26 cellular contexts compared by ENCODE assay signal in the genomic region with DNA sequence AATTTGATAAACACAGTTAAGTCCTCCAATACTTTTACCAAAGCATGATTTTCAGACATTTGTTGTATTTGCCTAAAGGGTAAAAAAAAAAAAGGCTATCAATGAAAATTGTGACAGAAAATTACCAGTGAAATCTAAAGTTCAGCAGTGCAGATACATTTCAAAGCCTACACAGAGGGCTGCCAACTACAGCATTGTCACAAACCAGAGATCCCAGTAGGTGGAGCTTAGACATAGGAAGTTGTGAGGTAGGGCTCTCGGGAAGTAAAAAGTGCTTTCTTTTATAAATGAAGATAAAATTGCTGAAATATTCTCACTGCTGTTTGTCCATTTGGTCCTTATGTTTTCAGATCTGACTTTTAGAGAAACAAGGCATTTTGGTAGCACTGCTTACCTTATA.
DNase-seq lines count a peak whose midpoint lies in the region; ATAC-seq and TF ChIP-seq lines count a peak whose summit lies in the region.
"Had no signal": no experiment of that assay in that cellular context is flagged by ENCODE, and none has a peak within 500 bp of the region (broad histone marks: within the 10 kb centered on the region; RNA-seq: fewer than 3 reads in every experiment).

No MANE protein-coding gene starts in this region.

- no peak for DNase-seq in CD4-positive, CD25-positive, alpha-beta regulatory T cell
- peak; percentile 24 for DNase-seq in GM23338 (ENCODE audit: low spot score)
- no peak for DNase-seq in central memory CD8-positive, alpha-beta T cell (ENCODE audit: low spot score in 2 of 2)
- no peak for DNase-seq in right cardiac atrium
- no peak for DNase-seq in NCI-H2227 (lab: John Stamatoyannopoulos, UW; ENCODE audit: unreplicated experiment)
- no peak for DNase-seq in activated CD8-positive, alpha-beta memory T cell treated with anti-CD3 and anti-CD28 coated beads, Interleukin-2, amount 10 ng/mL, durations not matched to agents 7 days and 5 days
- DNase-seq in T-helper 17 cell, result no peak
- DNase-seq: activated CD4-positive, CD25-positive, alpha-beta regulatory T cell treated with anti-CD3 and anti-CD28 coated beads, Interleukin-2, amount 50 U/mL, for 72 hours; activated CD8-positive, alpha-beta memory T cell treated with anti-CD3 and anti-CD28 coated beads for 24 hours; activated naive CD4-positive, alpha-beta T cell treated with anti-CD3 and anti-CD28 coated beads, Interleukin-2, amount 50 U/mL, for 16 hours; anterior cingulate cortex; erythroblast; foreskin fibroblast; midbrain; NCI-H1105; NCI-H2029 treated with DMSO at 0.1 percent for 48 hours; NCI-H345; NCI-H82; SHP77; sigmoid colon had no signal

- peaks cover 66% of the 10 kb centered on the region for H3K36me3 ChIP-seq in CD4-positive, CD25-positive, alpha-beta regulatory T cell (ENCODE audit: control insufficient read depth, insufficient read depth, low read length)
- no peaks in the 10 kb centered on the region; the same call in 1 of the 2 replicates for H3K36me3 ChIP-seq in GM23338 (ENCODE audit: insufficient read depth)

- H3K9me2 ChIP-seq in GM23338 (ENCODE audit: insufficient read depth), result no peaks in the 10 kb centered on the region

- CTCF ChIA-PET in activated CD8-positive, alpha-beta memory T cell treated with anti-CD3 and anti-CD28 coated beads, Interleukin-2, amount 10 ng/mL, durations not matched to agents 7 days and 5 days (lab: Charles Lee), result no interaction called here

- no peaks in the 10 kb centered on the region; the same call in 1 of the 2 replicates for H3K79me2 ChIP-seq in GM23338 (replicated peaks; ENCODE audit: insufficient read depth)

- intact Hi-C loops in right cardiac atrium (cut with DNase I), result no loop called here

- H2AFZ ChIP-seq in GM23338, result no peak overlapping the region
- H2AFZ ChIP-seq: hepatocyte had no signal

- H3K4me2 ChIP-seq in GM23338, result no peak overlapping the region
- H3K4me2 ChIP-seq: hepatocyte had no signal

- H3K27ac Mint-ChIP-seq in CD4-positive, CD25-positive, alpha-beta regulatory T cell, result peak overlapping the region; percentile 1 to 55 (median 52)
- H3K27ac Mint-ChIP-seq in GM23338, result no peak overlapping the region
- peak overlapping the region; percentile 24 for H3K27ac Mint-ChIP-seq in central memory CD8-positive, alpha-beta T cell (ENCODE audit: low read depth)
- H3K27ac Mint-ChIP-seq in activated CD8-positive, alpha-beta memory T cell treated with anti-CD3 and anti-CD28 coated beads, Interleukin-2, amount 10 ng/mL, durations not matched to agents 7 days and 5 days, result no peak overlapping the region
- H3K27ac Mint-ChIP-seq in T-helper 17 cell, result no peak overlapping the region
- H3K27ac Mint-ChIP-seq: stimulated activated naive CD8-positive, alpha-beta T cell treated with anti-CD3 and anti-CD28 coated beads, Interleukin-15, Interleukin-2, amounts not matched to agents 100 ng/mL and 50 ng/mL, for 24 hours had no signal

- H3K27me3 ChIP-seq in CD4-positive, CD25-positive, alpha-beta regulatory T cell (ENCODE audit: control insufficient read depth, insufficient read depth, low read length), result no peaks in the 10 kb centered on the region
- H3K27me3 ChIP-seq in GM23338 (ENCODE audit: insufficient read depth), result no peaks in the 10 kb centered on the region
- no peaks in the 10 kb centered on the region for H3K27me3 ChIP-seq in right cardiac atrium (ENCODE audit: control insufficient read depth, insufficient read depth)
- H3K27me3 ChIP-seq: hepatocyte, sigmoid colon, vagina had no signal

- H3F3A ChIP-seq in GM23338 (replicated peaks; ENCODE audit: low read depth), result no peaks in the 10 kb centered on the region; the same call in 1 of the 2 replicates

- peak in 1 of 2 experiments; percentile 28; a peak in 2 of 4 replicates for TF ChIP-seq CTCF in GM23338 (conservative IDR thresholded peaks at IDR 0.05; ENCODE audit: low read depth in 2 of 2)

- peaks cover 31% of the 10 kb centered on the region for H3K36me3 Mint-ChIP-seq in CD4-positive, CD25-positive, alpha-beta regulatory T cell
- peaks cover 27% of the 10 kb centered on the region for H3K36me3 Mint-ChIP-seq in GM23338 (ENCODE audit: low read depth)
- H3K36me3 Mint-ChIP-seq in central memory CD8-positive, alpha-beta T cell (ENCODE audit: insufficient read depth), result peaks cover 48% of the 10 kb centered on the region
- H3K36me3 Mint-ChIP-seq in activated CD8-positive, alpha-beta memory T cell treated with anti-CD3 and anti-CD28 coated beads, Interleukin-2, amount 10 ng/mL, durations not matched to agents 7 days and 5 days, result peaks cover 35% of the 10 kb centered on the region
- H3K36me3 Mint-ChIP-seq in T-helper 17 cell (ENCODE audit: low read depth), result peaks cover 6% of the 10 kb centered on the region

- H3K27ac ChIP-seq in CD4-positive, CD25-positive, alpha-beta regulatory T cell (ENCODE audit: insufficient read depth, low read length, poor library complexity, severe bottlenecking), result no peak overlapping the region
- H3K27ac ChIP-seq in GM23338 (ENCODE audit: low read depth) (no peak overlapping the region), right cardiac atrium (ENCODE audit: low read length) (no peak overlapping the region)
- H3K27ac ChIP-seq: C4-2B, hepatocyte, sigmoid colon, vagina had no signal

- H3K9me3 Mint-ChIP-seq in CD4-positive, CD25-positive, alpha-beta regulatory T cell, result no peaks in the 10 kb centered on the region
- no peaks in the 10 kb centered on the region for H3K9me3 Mint-ChIP-seq in GM23338
- no peaks in the 10 kb centered on the region for H3K9me3 Mint-ChIP-seq in central memory CD8-positive, alpha-beta T cell
- H3K9me3 Mint-ChIP-seq in activated CD8-positive, alpha-beta memory T cell treated with anti-CD3 and anti-CD28 coated beads, Interleukin-2, amount 10 ng/mL, durations not matched to agents 7 days and 5 days (ENCODE audit: low read depth), result no peaks in the 10 kb centered on the region
- H3K9me3 Mint-ChIP-seq: IgD-negative memory B cell; stimulated activated naive CD8-positive, alpha-beta T cell treated with anti-CD3 and anti-CD28 coated beads, Interleukin-15, Interleukin-2, amounts not matched to agents 100 ng/mL and 50 ng/mL, for 24 hours had no signal

- no peaks in the 10 kb centered on the region for H3K4me1 ChIP-seq in CD4-positive, CD25-positive, alpha-beta regulatory T cell (ENCODE audit: control insufficient read depth, insufficient read depth, low read length, poor library complexity, severe bottlenecking)
- H3K4me1 ChIP-seq in GM23338 (ENCODE audit: insufficient read depth), result peaks cover 19% of the 10 kb centered on the region; the same call in 1 of the 2 replicates
- no peaks in the 10 kb centered on the region for H3K4me1 ChIP-seq in right cardiac atrium (ENCODE audit: control insufficient read depth, insufficient read depth, low read length)
- H3K4me1 ChIP-seq: vagina had no signal

- H3K27me3 Mint-ChIP-seq in CD4-positive, CD25-positive, alpha-beta regulatory T cell, result no peaks in the 10 kb centered on the region
- H3K27me3 Mint-ChIP-seq in GM23338 (ENCODE audit: insufficient read depth, low read depth, poor library complexity), result no peaks in the 10 kb centered on the region
- H3K27me3 Mint-ChIP-seq in central memory CD8-positive, alpha-beta T cell, result no peaks in the 10 kb centered on the region
- H3K27me3 Mint-ChIP-seq in activated CD8-positive, alpha-beta memory T cell treated with anti-CD3 and anti-CD28 coated beads, Interleukin-2, amount 10 ng/mL, durations not matched to agents 7 days and 5 days, result no peaks in the 10 kb centered on the region
- H3K27me3 Mint-ChIP-seq in T-helper 17 cell, result no peaks in the 10 kb centered on the region
- H3K27me3 Mint-ChIP-seq: IgD-negative memory B cell; stimulated activated naive CD8-positive, alpha-beta T cell treated with anti-CD3 and anti-CD28 coated beads, Interleukin-15, Interleukin-2, amounts not matched to agents 100 ng/mL and 50 ng/mL, for 24 hours had no signal

- no peak overlapping the region for H3K4me3 Mint-ChIP-seq in CD4-positive, CD25-positive, alpha-beta regulatory T cell
- H3K4me3 Mint-ChIP-seq in GM23338 (no peak overlapping the region), T-helper 17 cell (no peak overlapping the region)
- H3K4me3 Mint-ChIP-seq in central memory CD8-positive, alpha-beta T cell, result no peak overlapping the region
- H3K4me3 Mint-ChIP-seq in activated CD8-positive, alpha-beta memory T cell treated with anti-CD3 and anti-CD28 coated beads, Interleukin-2, amount 10 ng/mL, durations not matched to agents 7 days and 5 days, result no peak overlapping the region
- H3K4me3 Mint-ChIP-seq: IgD-negative memory B cell; stimulated activated naive CD8-positive, alpha-beta T cell treated with anti-CD3 and anti-CD28 coated beads, Interleukin-15, Interleukin-2, amounts not matched to agents 100 ng/mL and 50 ng/mL, for 24 hours had no signal

- peaks cover 16 to 34% (median 25%) of the 10 kb centered on the region in 4 donors for H3K4me1 Mint-ChIP-seq in CD4-positive, CD25-positive, alpha-beta regulatory T cell
- H3K4me1 Mint-ChIP-seq in GM23338, result peaks cover 25% of the 10 kb centered on the region; the same call in 2 of the 3 replicates
- H3K4me1 Mint-ChIP-seq in central memory CD8-positive, alpha-beta T cell, result peaks cover 11% of the 10 kb centered on the region
- peaks cover 6% of the 10 kb centered on the region for H3K4me1 Mint-ChIP-seq in activated CD8-positive, alpha-beta memory T cell treated with anti-CD3 and anti-CD28 coated beads, Interleukin-2, amount 10 ng/mL, durations not matched to agents 7 days and 5 days
- peaks cover 12% of the 10 kb centered on the region for H3K4me1 Mint-ChIP-seq in T-helper 17 cell

- H3K4me3 ChIP-seq in CD4-positive, CD25-positive, alpha-beta regulatory T cell (ENCODE audit: low read depth, low read length), result no peak overlapping the region
- no peak overlapping the region for H3K4me3 ChIP-seq in GM23338
- no peak overlapping the region for H3K4me3 ChIP-seq in right cardiac atrium (ENCODE audit: low read length)
- H3K4me3 ChIP-seq: hepatocyte, sigmoid colon, vagina had no signal

- H3K9me3 ChIP-seq in CD4-positive, CD25-positive, alpha-beta regulatory T cell (ENCODE audit: control insufficient read depth in 2 of 2, low read length in 2 of 2), result no peaks in the 10 kb centered on the region
- H3K9me3 ChIP-seq in right cardiac atrium (ENCODE audit: control insufficient read depth, low read length) (no peaks in the 10 kb centered on the region), T-helper 17 cell (ENCODE audit: control insufficient read depth, low read length, poor library complexity, severe bottlenecking) (no peaks in the 10 kb centered on the region)
- H3K9me3 ChIP-seq: sigmoid colon, vagina had no signal

- ATAC-seq in CD4-positive, CD25-positive, alpha-beta regulatory T cell (ENCODE audit: low read depth in 2 of 2), result no peak
- peak; percentile 63 for ATAC-seq in GM23338
- no peak for ATAC-seq in central memory CD8-positive, alpha-beta T cell (replicated peaks; ENCODE audit: extremely low read depth, poor library complexity, severe bottlenecking)
- ATAC-seq in right cardiac atrium, result peak; percentile 71
- ATAC-seq in activated CD8-positive, alpha-beta memory T cell treated with anti-CD3 and anti-CD28 coated beads, Interleukin-2, amount 10 ng/mL, durations not matched to agents 7 days and 5 days, result no peak
- no peak for ATAC-seq in T-helper 17 cell
- ATAC-seq: HCT116 had no signal

- 18% methylated on average over 1 of the region's 1 CpG for WGBS in right cardiac atrium

- H4K20me1 ChIP-seq in GM23338 (replicated peaks; ENCODE audit: insufficient read depth), result peaks cover 9% of the 10 kb centered on the region; the same call in 1 of the 2 replicates

Comparison
In these comparisons a context has a peak if more than half of its experiments do, and no peak if none do; other contexts are left out.
1. ATAC-seq: peak in GM23338 (single experiment) and right cardiac atrium (2 of 2); none in CD4-positive, CD25-positive, alpha-beta regulatory T cell (0 of 2), central memory CD8-positive, alpha-beta T cell (single experiment), activated CD8-positive, alpha-beta memory T cell treated with anti-CD3 and anti-CD28 coated beads, Interleukin-2, amount 10 ng/mL, durations not matched to agents 7 days and 5 days (single experiment) and T-helper 17 cell (single experiment).
2. H3K27ac Mint-ChIP-seq: peak in CD4-positive, CD25-positive, alpha-beta regulatory T cell (3 of 3) and central memory CD8-positive, alpha-beta T cell (single experiment); none in GM23338 (single experiment), activated CD8-positive, alpha-beta memory T cell treated with anti-CD3 and anti-CD28 coated beads, Interleukin-2, amount 10 ng/mL, durations not matched to agents 7 days and 5 days (single experiment) and T-helper 17 cell (single experiment).